ENCODE assay signal across 21 cellular contexts in genomic region chr11:109196016-109196415, GRCh38.
A peak's percentile ranks its signal among the peaks of the same experiment; 100 is the strongest.
DNase-seq lines count a peak whose midpoint lies in the region; ATAC-seq and TF ChIP-seq lines count a peak whose summit lies in the region.
"Had no signal": no experiment of that assay in that cellular context is flagged by ENCODE, and none has a peak within 500 bp of the region (broad histone marks: within the 10 kb centered on the region; RNA-seq: fewer than 3 reads in every experiment).

No MANE protein-coding gene starts in this region.

- H2AK5ac ChIP-seq in mesenchymal stem cell (ENCODE audit: low read length, severe bottlenecking) = no peak overlapping the region

- no peak overlapping the region for H2BK120ac ChIP-seq in mesenchymal stem cell (ENCODE audit: low read depth, low read length)

- H3K4me1 ChIP-seq in PC-3 (ENCODE audit: insufficient read depth, low read length) (0 out of 2 replicates have a peak, but pooled peaks cover 6% of the 10 kb centered on the region), mesenchymal stem cell (ENCODE audit: control insufficient read depth, insufficient read depth, low read depth, low read length) (no peaks in the 10 kb centered on the region)
- H3K4me1 ChIP-seq: Peyer's patch had no signal

- no peaks in the 10 kb centered on the region for H3K27me3 ChIP-seq in PC-3 (ENCODE audit: low read length)
- H3K27me3 ChIP-seq in mesenchymal stem cell (ENCODE audit: control insufficient read depth in 1 of 2, insufficient read depth in 1 of 2, low read length in 2 of 2) = no peaks in the 10 kb centered on the region
- H3K27me3 ChIP-seq: Peyer's patch, SJSA1 had no signal

- H3K27ac ChIP-seq in PC-3 (ENCODE audit: low read length) (no peak overlapping the region), mesenchymal stem cell (ENCODE audit: low read length, poor library complexity, severe bottlenecking) (no peak overlapping the region)
- H3K27ac ChIP-seq: Peyer's patch, SJSA1 had no signal

- DNase-seq in AG04449 (ENCODE audit: low read depth, low spot score) (peak; percentile 14), PC-3 (peak; percentile 20), cardiac fibroblast (ENCODE audit: low read depth in 2 of 2) (peak; percentile 22 to 35), mesenchymal stem cell (peak; percentile 3), superior temporal gyrus (ENCODE audit: extremely low spot score) (no peak), CD1c-positive myeloid dendritic cell (ENCODE audit: extremely low spot score) (no peak)
- no peak for DNase-seq in activated CD8-positive, alpha-beta memory T cell treated with anti-CD3 and anti-CD28 coated beads, Interleukin-2, amount 50 U/mL, for 48 hours
- DNase-seq: 8988T; CD4-positive, CD25-positive, alpha-beta regulatory T cell; H7; Kasumi-1; MM.1S; NCI-H1048; NCI-H1417 treated with DMSO at 0.1 percent for 48 hours; NCI-H187; NCI-H345; NCI-H524; NCI-H82; Peyer's patch had no signal

- no peaks in the 10 kb centered on the region for H3F3A ChIP-seq in PC-3 (ENCODE audit: low read length, unreplicated experiment)

- no peaks in the 10 kb centered on the region for H3K9me3 ChIP-seq in PC-3 (ENCODE audit: low read length)
- H3K9me3 ChIP-seq in mesenchymal stem cell (ENCODE audit: control insufficient read depth, low read length) = peaks cover 3% of the 10 kb centered on the region
- H3K9me3 ChIP-seq: Peyer's patch, SJSA1 had no signal

- H3K36me3 ChIP-seq in PC-3 (ENCODE audit: low read depth, low read length) (no peaks in the 10 kb centered on the region), mesenchymal stem cell (ENCODE audit: control insufficient read depth in 1 of 2, insufficient read depth in 2 of 2, low read depth in 1 of 2, low read length in 2 of 2) (no peaks in the 10 kb centered on the region)
- H3K36me3 ChIP-seq: Peyer's patch, SJSA1 had no signal

- H3K9ac ChIP-seq in PC-3 (ENCODE audit: low read length) (no peak overlapping the region), mesenchymal stem cell (ENCODE audit: low read length) (no peak overlapping the region)

- no peaks in the 10 kb centered on the region for H3K9me2 ChIP-seq in PC-3 (replicated peaks; ENCODE audit: low read length)

- no peak; the same call in 1 of the 2 replicates for ATAC-seq in PC-3
- ATAC-seq in esophagus mucosa = no peak

- H3K14ac ChIP-seq in mesenchymal stem cell (ENCODE audit: low read length in 2 of 2) = no peak overlapping the region

- H2BK15ac ChIP-seq in mesenchymal stem cell (ENCODE audit: low read depth, poor library complexity, severe bottlenecking) = no peak overlapping the region

- H3K4me2 ChIP-seq in PC-3 (ENCODE audit: low read length) (no peak overlapping the region), mesenchymal stem cell (ENCODE audit: low read length, poor library complexity, severe bottlenecking) (no peak overlapping the region)

- H3K79me2 ChIP-seq in PC-3 (ENCODE audit: low read length) = no peaks in the 10 kb centered on the region

- H2AFZ ChIP-seq in PC-3 (ENCODE audit: low read length) (no peak overlapping the region), mesenchymal stem cell (ENCODE audit: low read depth, low read length) (no peak overlapping the region)

- TF ChIP-seq CTCF in AG04449 (IDR thresholded peaks at IDR 0.05; ENCODE audit: insufficient read depth, low read length, missing control alignments) (no peak), PC-3 (conservative IDR thresholded peaks at IDR 0.05; ENCODE audit: low read depth, low read length) (no peak), cardiac fibroblast (IDR thresholded peaks at IDR 0.05; ENCODE audit: low read depth, low read length) (no peak)

- H4K91ac ChIP-seq in mesenchymal stem cell (ENCODE audit: low read length) = no peak overlapping the region

- H2BK12ac ChIP-seq in mesenchymal stem cell (ENCODE audit: low read length in 2 of 2) = no peak overlapping the region

- POLR2A ChIA-PET in AG04449 (lab: Yijun Ruan, JAX) = no interaction called here
- POLR2A ChIA-PET in PC-3 (lab: Charles Lee; ENCODE audit: unreplicated experiment) = no interaction called here

- no peaks in the 10 kb centered on the region for H3K79me1 ChIP-seq in mesenchymal stem cell (replicated peaks; ENCODE audit: low read length, poor library complexity, severe bottlenecking)

- intact Hi-C loops in PC-3 (cut with micrococcal nuclease) = no loop called here

- H3K4me3 ChIP-seq in AG04449 (ENCODE audit: low read depth, low read length) (no peak overlapping the region), PC-3 (ENCODE audit: low read length) (no peak overlapping the region), cardiac fibroblast (replicated peaks in 1 of 2; ENCODE audit: low read depth in 2 of 2, low read length in 2 of 2) (no peak overlapping the region), mesenchymal stem cell (ENCODE audit: insufficient read depth in 1 of 2, low read depth in 1 of 2, low read length in 2 of 2) (no peak overlapping the region)
- H3K4me3 ChIP-seq: Peyer's patch, SJSA1 had no signal

- H3K18ac ChIP-seq in mesenchymal stem cell (ENCODE audit: low read depth in 1 of 2, low read length in 2 of 2) = no peak overlapping the region

- H3K4ac ChIP-seq in mesenchymal stem cell (ENCODE audit: low read depth in 1 of 2, low read length in 2 of 2) = no peak overlapping the region

- no TSS peak for BruUV-seq in PC-3 (replicated peaks; lab: Mats Ljungman, UMichigan)

- H4K20me1 ChIP-seq in PC-3 (ENCODE audit: low read length) = no peaks in the 10 kb centered on the region

- H3K23ac ChIP-seq in mesenchymal stem cell (ENCODE audit: low read length in 2 of 2) = no peak overlapping the region

- WGBS in mesenchymal stem cell = 92% methylated on average over 2 of the region's 2 CpGs

- no peak overlapping the region for H2BK5ac ChIP-seq in mesenchymal stem cell (ENCODE audit: low read depth, low read length, poor library complexity, severe bottlenecking)

- no peak overlapping the region for H4K8ac ChIP-seq in mesenchymal stem cell (ENCODE audit: low read length)

- CTCF ChIA-PET in AG04449 (lab: Yijun Ruan, JAX) (no interaction called here), PC-3 (lab: Charles Lee) (no interaction called here)

Comparison
In these comparisons a context has a peak if more than half of its experiments do, and no peak if none do; other contexts are left out.
1. DNase-seq: peak in AG04449 (single experiment), PC-3 (single experiment), cardiac fibroblast (2 of 2) and mesenchymal stem cell (single experiment); none in activated CD8-positive, alpha-beta memory T cell treated with anti-CD3 and anti-CD28 coated beads, Interleukin-2, amount 50 U/mL, for 48 hours (single experiment), superior temporal gyrus (single experiment) and CD1c-positive myeloid dendritic cell (single experiment).